ENCODE assay signal across 13 cellular contexts in the genomic region with DNA sequence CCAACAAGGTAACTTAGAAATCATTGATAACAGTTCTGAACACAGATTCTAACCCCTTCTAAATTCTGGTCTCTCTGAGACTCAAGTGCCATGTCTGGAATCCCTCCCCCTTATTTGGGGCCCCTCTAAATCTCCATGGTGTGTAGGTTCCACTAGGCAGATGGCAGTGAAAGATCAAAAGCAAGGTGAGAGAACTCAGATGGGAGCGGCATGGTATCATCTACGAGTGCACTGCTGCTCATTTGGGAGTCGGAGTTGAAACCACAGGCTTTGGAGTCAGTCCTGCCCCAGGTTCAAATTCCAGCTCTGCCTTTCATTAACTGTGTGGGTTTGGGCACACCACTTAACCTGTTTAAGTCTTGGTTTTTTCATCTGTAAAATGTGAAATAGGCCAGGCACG.
"Had no signal": no experiment of that assay in that cellular context is flagged by ENCODE, and none has a peak within 500 bp of the region (broad histone marks: within the 10 kb centered on the region; RNA-seq: fewer than 3 reads in every experiment).

No MANE protein-coding gene starts in this region.

- H3K4me3 Mint-ChIP-seq: naive thymus-derived CD4-positive, alpha-beta T cell had no signal

- H3K36me3 ChIP-seq: heart left ventricle, neutrophil had no signal

- H3K36me3 Mint-ChIP-seq: naive thymus-derived CD4-positive, alpha-beta T cell had no signal

- H3K4me1 Mint-ChIP-seq: naive thymus-derived CD4-positive, alpha-beta T cell had no signal

- H3K27ac ChIP-seq: foreskin keratinocyte, heart left ventricle, neutrophil, psoas muscle had no signal

- H3K9me3 ChIP-seq: heart left ventricle, neutrophil, psoas muscle had no signal

- H3K4me3 ChIP-seq: dorsolateral prefrontal cortex, heart left ventricle, psoas muscle had no signal

- H3K4me1 ChIP-seq: psoas muscle had no signal

- H3K27me3 ChIP-seq: dorsolateral prefrontal cortex, heart left ventricle, neutrophil had no signal

- DNase-seq: cortex of kidney; effector CD8-positive, alpha-beta T cell; foreskin keratinocyte; heart left ventricle; kidney glomerular epithelial cell; naive thymus-derived CD4-positive, alpha-beta T cell; psoas muscle; stimulated activated CD4-positive, alpha-beta T cell treated with anti-CD3 and anti-CD28 coated beads, Interleukin-2, amount 100 ng/mL, for 24 hours; stimulated activated CD4-positive, alpha-beta T cell treated with anti-CD3 and anti-CD28 coated beads, Interleukin-4, amount 100 ng/mL, for 4 hours; stimulated activated naive CD4-positive, alpha-beta T cell; trophoblast cell had no signal

- H3K27ac Mint-ChIP-seq: naive thymus-derived CD4-positive, alpha-beta T cell had no signal
